In genomic region chr1:231160851-231161710, GRCh38 we compare ENCODE assay signal across 10 cellular contexts. TPM values are rescaled to one million over a fixed set of nuclear protein-coding genes. Genes with fewer than 3 reads are reported as not detected.
A peak's percentile ranks its signal among the peaks of the same experiment; 100 is the strongest.
DNase-seq lines count a peak whose midpoint lies in the region; ATAC-seq and TF ChIP-seq lines count a peak whose summit lies in the region.
"Had no signal": no experiment of that assay in that cellular context is flagged by ENCODE, and none has a peak within 500 bp of the region (broad histone marks: within the 10 kb centered on the region; RNA-seq: fewer than 3 reads in every experiment).

No MANE protein-coding gene starts in this region.

- no peak for TF ChIP-seq CTCF in gastrocnemius medialis (IDR thresholded peaks at IDR 0.05 in 4 of 5, conservative IDR thresholded peaks at IDR 0.05 in 1 of 5)

- intact Hi-C loops in gastrocnemius medialis (cut with DNase I; ENCODE audit: low total_unique reads) = no loop called here

- ATAC-seq in gastrocnemius medialis (no peak), GM21515 (IDR thresholded peaks at IDR 0.05; ENCODE audit: unreplicated experiment) (no peak), HG03139 (IDR thresholded peaks at IDR 0.05; ENCODE audit: unreplicated experiment) (no peak), GM19328 (IDR thresholded peaks at IDR 0.05; ENCODE audit: unreplicated experiment) (no peak)

- H3K4me3 ChIP-seq in SJSA1 (peak overlapping the region; percentile 39; the same call in 1 of the 2 replicates), iPS-18c (ENCODE audit: insufficient read depth, low read depth, low read length) (peak overlapping the region; percentile 53), gastrocnemius medialis (peak overlapping the region in 3 of 4 donors; percentile 17 to 33 (median 28))

- H3K4me1 ChIP-seq in SJSA1 (replicated peaks) (peaks cover 28% of the 10 kb centered on the region), gastrocnemius medialis (peaks cover 9 to 17% of the 10 kb centered on the region in 2 donors)

- in situ Hi-C loops in gastrocnemius medialis (cut with MboI; ENCODE audit: low sequenced_read_pairs in 4 of 4) = no loop called here

- no peak for TF ChIP-seq POLR2A in gastrocnemius medialis (IDR thresholded peaks at IDR 0.05)

- H3K27me3 ChIP-seq in SJSA1 (replicated peaks) = peaks cover 11% of the 10 kb centered on the region
- H3K27me3 ChIP-seq in gastrocnemius medialis = peaks cover 48 to 59% (median 52%) of the 10 kb centered on the region in 3 donors

- H3K27ac ChIP-seq in SJSA1 (no peak overlapping the region), gastrocnemius medialis (no peak overlapping the region)
- H3K27ac ChIP-seq: left lung had no signal

- H3K36me3 ChIP-seq in SJSA1 = no peaks in the 10 kb centered on the region
- H3K36me3 ChIP-seq in gastrocnemius medialis = no peaks in the 10 kb centered on the region
- H3K36me3 ChIP-seq: left lung had no signal

- H3K9me3 ChIP-seq in SJSA1 (replicated peaks) = no peaks in the 10 kb centered on the region
- H3K9me3 ChIP-seq in iPS-18c (ENCODE audit: control insufficient read depth, insufficient read depth, low read length) = peaks cover 6% of the 10 kb centered on the region
- no peaks in the 10 kb centered on the region for H3K9me3 ChIP-seq in gastrocnemius medialis
- H3K9me3 ChIP-seq: left lung had no signal

- DNase-seq in NCI-H748 (lab: John Stamatoyannopoulos, UW; ENCODE audit: unreplicated experiment) (peak; percentile 62), NCI-H748 treated with DMSO at 0.1 percent for 48 hours (lab: John Stamatoyannopoulos, UW) (no peak), SJSA1 (ENCODE audit: low read depth in 1 of 2, low spot score in 2 of 2) (no peak), gastrocnemius medialis (no peak)
- DNase-seq: stimulated activated CD4-positive, alpha-beta T cell treated with anti-CD3 and anti-CD28 coated beads, Interleukin-4, amount 100 ng/mL, for 1 hour had no signal

RNA-seq across cellular contexts. Expression of gene TRIM67, which starts 0.8 kb away (rescaled TPM):
- total RNA-seq in SJSA1 (2014; rRNA removed; shearing (Covaris generic)) = 0.47 and 0.61 TPM in 2 replicates
- total RNA-seq in gastrocnemius medialis = not detected
